In the genomic region with DNA sequence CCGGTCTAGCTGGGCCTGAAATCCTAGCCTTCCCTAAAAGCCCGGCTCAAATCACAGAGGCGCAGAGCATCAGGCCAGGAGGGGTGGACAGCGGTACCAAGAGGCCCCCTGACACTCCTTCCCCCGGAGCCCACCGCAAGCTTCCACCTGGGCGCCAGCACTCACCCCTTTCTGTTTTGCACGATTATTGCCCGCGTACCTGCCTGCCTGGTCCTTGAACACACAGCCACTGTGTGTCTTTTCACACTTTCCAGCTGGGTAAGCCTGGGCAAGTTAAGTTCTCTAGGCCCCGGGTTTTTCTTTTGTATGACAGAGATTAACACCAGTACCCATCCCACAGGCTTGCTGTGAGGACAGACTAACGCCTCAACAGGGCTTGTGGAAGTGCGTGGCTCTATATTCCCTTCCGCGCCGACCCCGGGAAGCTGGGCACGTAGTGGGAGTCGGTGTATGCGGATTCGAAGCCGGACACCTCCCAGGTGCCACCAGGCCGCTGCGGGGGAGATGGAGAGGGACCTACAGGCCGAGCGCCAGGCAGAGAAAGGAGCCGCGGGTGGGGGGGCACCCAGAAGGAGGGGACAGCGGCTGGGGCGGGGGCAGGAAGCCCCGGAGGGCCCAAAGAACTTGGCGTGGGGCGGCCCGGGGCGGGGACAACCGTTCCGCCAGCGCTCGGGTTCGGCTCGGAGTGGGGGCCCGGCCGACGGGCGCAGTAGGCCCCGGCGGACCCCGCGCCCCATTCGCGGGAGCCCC, we compare ENCODE assay signal across 8 cellular contexts. TPM values are rescaled to one million over a fixed set of nuclear protein-coding genes. Genes with fewer than 3 reads are reported as not detected.
A peak's percentile ranks its signal among the peaks of the same experiment; 100 is the strongest.
DNase-seq lines count a peak whose midpoint lies in the region; ATAC-seq and TF ChIP-seq lines count a peak whose summit lies in the region.

No MANE protein-coding gene starts in this region.

- POLR2A ChIA-PET in OCI-LY7 (lab: Charles Lee) = interaction anchor here (0.5 kb wide), 1 partner anchor 51 kb away, joined by 3 read pairs; no protein-coding TSS in a partner anchor

- H3K36me3 ChIP-seq in OCI-LY7 (ENCODE audit: insufficient read depth, low read length) = peaks cover 25% of the 10 kb centered on the region
- H3K36me3 ChIP-seq in osteoblast (ENCODE audit: insufficient read depth, low read length) = peaks cover 24% of the 10 kb centered on the region
- no peaks in the 10 kb centered on the region for H3K36me3 ChIP-seq in uterus

- no TSS peak for BruUV-seq in OCI-LY7 (replicated peaks; lab: Mats Ljungman, UMichigan)

- no peak for TF ChIP-seq CTCF in OCI-LY7 (conservative IDR thresholded peaks at IDR 0.05; ENCODE audit: low read length)
- no peak for TF ChIP-seq CTCF in osteoblast (IDR thresholded peaks at IDR 0.05; ENCODE audit: extremely low read depth, low read depth, low read length)
- TF ChIP-seq CTCF in uterus (IDR thresholded peaks at IDR 0.05) = no peak

- peak; percentile 37 for ATAC-seq in HG02870 (IDR thresholded peaks at IDR 0.05; ENCODE audit: unreplicated experiment)

- intact Hi-C loops in OCI-LY7 (cut with micrococcal nuclease; ENCODE audit: unreplicated experiment) (loop anchor here (1.0 to 10.0 kb wide), 3 partner anchors 75 to 235 kb away; a partner anchor contains a TSS), uterus (cut with DNase I; ENCODE audit: low total_unique reads) (no loop called here)

- H3K4me1 ChIP-seq in OCI-LY7 (ENCODE audit: insufficient read depth, low read length, poor library complexity, severe bottlenecking) (peaks cover 16% of the 10 kb centered on the region), osteoblast (ENCODE audit: insufficient read depth, low read length) (peaks cover 19% of the 10 kb centered on the region), uterus (no peaks in the 10 kb centered on the region)

- CTCF ChIA-PET in OCI-LY7 (lab: Charles Lee; ENCODE audit: unreplicated experiment) = no interaction called here

- H3K4me3 ChIP-seq in OCI-LY7 (ENCODE audit: low read depth, low read length, poor library complexity, severe bottlenecking) (peak overlapping the region; percentile 100), osteoblast (ENCODE audit: insufficient read depth, low read length) (peak overlapping the region; percentile 79), uterus (peak overlapping the region; percentile 64 to 75)

- DNase-seq in NCI-H1417 (lab: John Stamatoyannopoulos, UW) = peak in 2 of 3 experiments; percentile 61 to 74
- no peak for DNase-seq in NCI-H1417 treated with DMSO at 0.1 percent for 48 hours (lab: John Stamatoyannopoulos, UW)
- DNase-seq in OCI-LY7 (ENCODE audit: low spot score) = peak; percentile 43
- peak; percentile 40 for DNase-seq in activated effector memory CD4-positive, alpha-beta T cell treated with Interleukin-2 at 50 U/mL for 16 hours
- peak; percentile 14 for DNase-seq in foreskin melanocyte
- peak; percentile 90 for DNase-seq in osteoblast (ENCODE audit: insufficient read length, low spot score, missing footprints)
- DNase-seq in uterus = peak; percentile 56 to 57

- peaks cover 14% of the 10 kb centered on the region for H3K79me2 ChIP-seq in OCI-LY7 (ENCODE audit: insufficient read depth, low read depth, low read length)
- H3K79me2 ChIP-seq in osteoblast (ENCODE audit: insufficient read depth, low read length) = peaks cover 27% of the 10 kb centered on the region

- H2AFZ ChIP-seq in OCI-LY7 (ENCODE audit: low read length) = no peak overlapping the region
- H2AFZ ChIP-seq in osteoblast (ENCODE audit: low read length) = peak overlapping the region; percentile 72

- H3K4me2 ChIP-seq in OCI-LY7 (ENCODE audit: low read length) (peak overlapping the region; percentile 100), osteoblast (ENCODE audit: insufficient read depth, low read length) (peak overlapping the region; percentile 92)

- H3K27me3 ChIP-seq in osteoblast (ENCODE audit: insufficient read depth, low read length) (peaks cover 14% of the 10 kb centered on the region), uterus (no peaks in the 10 kb centered on the region)

- TF ChIP-seq POLR2A in uterus (IDR thresholded peaks at IDR 0.05) = no peak

- H3K27ac ChIP-seq in OCI-LY7 (ENCODE audit: low read depth, low read length, poor library complexity, severe bottlenecking) (no peak overlapping the region), osteoblast (ENCODE audit: low read depth, low read length) (peak overlapping the region; percentile 45), uterus (peak overlapping the region; percentile 91)

- no peaks in the 10 kb centered on the region for H4K20me1 ChIP-seq in OCI-LY7 (ENCODE audit: insufficient read depth, low read length)
- H4K20me1 ChIP-seq in osteoblast (ENCODE audit: insufficient read depth, low read length) = peaks cover 20% of the 10 kb centered on the region

- no peaks in the 10 kb centered on the region for H3K9me2 ChIP-seq in OCI-LY7 (ENCODE audit: insufficient read depth, low read length)

- H3K9me3 ChIP-seq in OCI-LY7 (ENCODE audit: low read length) (no peaks in the 10 kb centered on the region), osteoblast (ENCODE audit: low read depth, low read length) (no peaks in the 10 kb centered on the region), uterus (no peaks in the 10 kb centered on the region)

RNA-seq across cellular contexts. Expression of a gene that starts 0.8 kb away (rescaled TPM):
- 14.8 and 17.3 TPM in 2 replicates for total RNA-seq in OCI-LY7 (2014; rRNA removed; shearing (Covaris generic))
- 18.9 and 22.0 TPM in 2 replicates for total RNA-seq in OCI-LY7 (2022)
- 22.1 and 23.6 TPM in 2 replicates for total RNA-seq in osteoblast
- 10 to 100 TPM; 15.6 to 30.5 (median 20.2) TPM for total RNA-seq in uterus

RNA-seq across cellular contexts. Expression of a gene that starts 36.0 kb away (rescaled TPM):
- total RNA-seq in OCI-LY7 (2014; rRNA removed; shearing (Covaris generic)) = 5.2 and 6.2 TPM in 2 replicates
- 9.5 and 10.4 TPM in 2 replicates for total RNA-seq in OCI-LY7 (2022)
- total RNA-seq in osteoblast = 7.6 and 8.0 TPM in 2 replicates
- 10 to 100 TPM in 1 of 4 donors, 1 to 10 TPM in 3; 4.4 to 15.9 (median 5.8) TPM for total RNA-seq in uterus
